ENCODE assay signal across 33 cellular contexts in the genomic region with DNA sequence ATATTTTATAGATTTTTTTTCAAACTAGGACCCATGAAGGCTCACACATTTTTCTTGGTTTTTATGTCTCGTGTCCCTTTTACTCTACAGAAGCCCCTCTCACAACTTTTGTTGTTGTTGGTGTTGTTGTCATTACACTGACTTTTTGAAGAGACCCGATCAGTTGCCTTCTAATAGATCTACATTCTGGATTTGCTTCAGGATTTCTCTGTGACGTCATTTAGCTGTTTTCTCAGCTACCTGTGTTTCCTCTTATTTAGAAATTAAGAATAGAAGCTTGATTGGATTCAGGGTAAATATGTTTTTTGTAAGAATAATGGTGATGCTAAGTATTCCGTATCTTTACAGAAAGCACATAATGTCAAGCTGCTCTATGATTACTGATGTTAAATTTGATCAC.
"Had no signal": no experiment of that assay in that cellular context is flagged by ENCODE, and none has a peak within 500 bp of the region (broad histone marks: within the 10 kb centered on the region; RNA-seq: fewer than 3 reads in every experiment).

No MANE protein-coding gene starts in this region.

- H3K27ac ChIP-seq: adrenal gland, ascending aorta, body of pancreas, brain microvascular endothelial cell, breast epithelium, cardiac muscle cell had no signal

- H3K4me3 ChIP-seq: adrenal gland, ascending aorta, body of pancreas, breast epithelium, cardiac muscle cell had no signal

- ATAC-seq: activated naive CD4-positive, alpha-beta T cell treated with anti-CD3 and anti-CD28 coated beads, Interleukin-2, amount 50 U/mL, for 72 hours; activated naive CD8-positive, alpha-beta T cell treated with anti-CD3 and anti-CD28 coated beads, Interleukin-2, amount 50 U/mL, for 24 hours; activated T-cell treated with anti-CD3 and anti-CD28 coated beads, Interleukin-2, amount 50 U/mL, for 4 hours; activated T-cell treated with anti-CD3 and anti-CD28 coated beads, Interleukin-2, amount 50 U/mL, for 72 hours; activated T-helper 17 cell treated with anti-CD3 and anti-CD28 coated beads, Interleukin-2, amount 50 U/mL, for 72 hours; body of pancreas had no signal

- H3K36me3 ChIP-seq: adrenal gland, ascending aorta, brain microvascular endothelial cell, breast epithelium, cardiac muscle cell had no signal

- DNase-seq: activated effector memory CD4-positive, alpha-beta T cell treated with anti-CD3 and anti-CD28 coated beads, Interleukin-2, amount 50 U/mL, for 16 hours; activated effector memory CD4-positive, alpha-beta T cell treated with Interleukin-2 at 50 U/mL for 16 hours; activated gamma-delta T cell; activated gamma-delta T cell treated with Interleukin-2 at 50 U/mL for 16 hours; activated naive CD4-positive, alpha-beta T cell; activated naive CD4-positive, alpha-beta T cell treated with anti-CD3 and anti-CD28 coated beads for 36 hours; activated naive CD4-positive, alpha-beta T cell treated with anti-CD3 and anti-CD28 coated beads, Interleukin-2, amount 10 ng/mL, durations not matched to agents 7 days and 5 days; activated naive CD4-positive, alpha-beta T cell treated with anti-CD3 and anti-CD28 coated beads, Interleukin-2, amount 50 U/mL, for 16 hours; activated naive CD4-positive, alpha-beta T cell treated with Interleukin-2 at 50 U/mL for 16 hours; activated naive CD8-positive, alpha-beta T cell treated with anti-CD3 and anti-CD28 coated beads for 36 hours; activated naive CD8-positive, alpha-beta T cell treated with anti-CD3 and anti-CD28 coated beads, Interleukin-2, amount 10 ng/mL, durations not matched to agents 7 days and 5 days; activated naive CD8-positive, alpha-beta T cell treated with anti-CD3 and anti-CD28 coated beads, Interleukin-2, amount 50 U/mL, for 24 hours; activated T-cell treated with anti-CD3 and anti-CD28 coated beads, Interleukin-2, amount 50 U/mL, for 24 hours; activated T-cell treated with anti-CD3 and anti-CD28 coated beads, Interleukin-2, amount 50 U/mL, for 4 hours; activated T-cell treated with anti-CD3 and anti-CD28 coated beads, Interleukin-2, amount 50 U/mL, for 48 hours; activated T-cell treated with anti-CD3 and anti-CD28 coated beads, Interleukin-2, amount 50 U/mL, for 72 hours; adrenal gland; amniotic stem cell; amygdala; anterior cingulate cortex; aorta; body of pancreas; brain microvascular endothelial cell; caudate nucleus; central memory CD4-positive, alpha-beta T cell; cerebellar nuclear complex had no signal

- FAIRE-seq: astrocyte, bronchial epithelial cell had no signal

- H3K4me1 ChIP-seq: adrenal gland, ascending aorta, body of pancreas, breast epithelium had no signal

- H3K9me3 ChIP-seq: adrenal gland, ascending aorta, body of pancreas, breast epithelium had no signal

- H3K27me3 ChIP-seq: adrenal gland, ascending aorta, body of pancreas, brain microvascular endothelial cell, breast epithelium, cardiac muscle cell had no signal
